10 cellular contexts compared by ENCODE assay signal in genomic region chr11:65541093-65542010, GRCh38. TPM values are rescaled to one million over a fixed set of nuclear protein-coding genes. Genes with fewer than 3 reads are reported as not detected.
DNase-seq lines count a peak whose midpoint lies in the region; ATAC-seq, FAIRE-seq and TF ChIP-seq lines count a peak whose summit lies in the region.
"Had no signal": no experiment of that assay in that cellular context is flagged by ENCODE, and none has a peak within 500 bp of the region (broad histone marks: within the 10 kb centered on the region; RNA-seq: fewer than 3 reads in every experiment).

No MANE protein-coding gene starts in this region.

- H3K9me3 ChIP-seq in thymus (ENCODE audit: control insufficient read depth) = no peaks in the 10 kb centered on the region

- peak overlapping the region; percentile 98 for H3K27ac ChIP-seq in layer of hippocampus (ENCODE audit: low read depth, low read length)
- H3K27ac ChIP-seq in thymus (ENCODE audit: low read depth) = peak overlapping the region; percentile 77

- POLR2A ChIA-PET in activated naive CD8-positive, alpha-beta T cell treated with anti-CD3 and anti-CD28 coated beads, Interleukin-2, amount 10 ng/mL, durations not matched to agents 7 days and 5 days (lab: Charles Lee) = interaction anchor here (1.0 to 5.1 kb wide), 16 partner anchors 11 to 74 kb away, joined by 3 to 51 read pairs (median 9); partner anchors contain the start of genes EHBP1L1, FAM89B, KCNK7 and MALAT1

- peak overlapping the region; percentile 93 for H3K27ac Mint-ChIP-seq in activated T-cell treated with anti-CD3 and anti-CD28 coated beads, Interleukin-2, amount 50 U/mL, for 24 hours
- peak overlapping the region; percentile 83 for H3K27ac Mint-ChIP-seq in activated naive CD8-positive, alpha-beta T cell treated with anti-CD3 and anti-CD28 coated beads, Interleukin-2, amount 10 ng/mL, durations not matched to agents 7 days and 5 days

- no peaks in the 10 kb centered on the region for H3K9me3 Mint-ChIP-seq in activated T-cell treated with anti-CD3 and anti-CD28 coated beads, Interleukin-2, amount 50 U/mL, for 24 hours
- no peaks in the 10 kb centered on the region for H3K9me3 Mint-ChIP-seq in activated naive CD8-positive, alpha-beta T cell treated with anti-CD3 and anti-CD28 coated beads, Interleukin-2, amount 10 ng/mL, durations not matched to agents 7 days and 5 days

- H3K27me3 Mint-ChIP-seq in activated T-cell treated with anti-CD3 and anti-CD28 coated beads, Interleukin-2, amount 50 U/mL, for 24 hours = no peaks in the 10 kb centered on the region
- no peaks in the 10 kb centered on the region for H3K27me3 Mint-ChIP-seq in activated naive CD8-positive, alpha-beta T cell treated with anti-CD3 and anti-CD28 coated beads, Interleukin-2, amount 10 ng/mL, durations not matched to agents 7 days and 5 days

- peak overlapping the region; percentile 80 for H3K4me3 Mint-ChIP-seq in activated T-cell treated with anti-CD3 and anti-CD28 coated beads, Interleukin-2, amount 50 U/mL, for 24 hours
- H3K4me3 Mint-ChIP-seq in activated naive CD8-positive, alpha-beta T cell treated with anti-CD3 and anti-CD28 coated beads, Interleukin-2, amount 10 ng/mL, durations not matched to agents 7 days and 5 days = peak overlapping the region; percentile 83

- H3K4me1 Mint-ChIP-seq in activated T-cell treated with anti-CD3 and anti-CD28 coated beads, Interleukin-2, amount 50 U/mL, for 24 hours (ENCODE audit: low read depth) = peaks cover 43% of the 10 kb centered on the region
- H3K4me1 Mint-ChIP-seq in activated naive CD8-positive, alpha-beta T cell treated with anti-CD3 and anti-CD28 coated beads, Interleukin-2, amount 10 ng/mL, durations not matched to agents 7 days and 5 days = peaks cover 11% of the 10 kb centered on the region

- H3K36me3 Mint-ChIP-seq in activated T-cell treated with anti-CD3 and anti-CD28 coated beads, Interleukin-2, amount 50 U/mL, for 24 hours (ENCODE audit: low read depth) = peaks cover 44% of the 10 kb centered on the region
- no peaks in the 10 kb centered on the region for H3K36me3 Mint-ChIP-seq in activated naive CD8-positive, alpha-beta T cell treated with anti-CD3 and anti-CD28 coated beads, Interleukin-2, amount 10 ng/mL, durations not matched to agents 7 days and 5 days

- no peak for TF ChIP-seq POLR2A in GM12892 (IDR thresholded peaks at IDR 0.05; ENCODE audit: low read depth, low read length)

- H3K4me1 ChIP-seq in thymus (ENCODE audit: control insufficient read depth, insufficient read depth, low read length) = peaks cover 18% of the 10 kb centered on the region

- no peaks in the 10 kb centered on the region for H3K27me3 ChIP-seq in layer of hippocampus (ENCODE audit: control insufficient read depth, insufficient read depth, low read length)
- H3K27me3 ChIP-seq in thymus (ENCODE audit: control insufficient read depth, insufficient read depth) = no peaks in the 10 kb centered on the region

- H3K4me3 ChIP-seq in thymus (ENCODE audit: low read length) = peak overlapping the region; percentile 59

- no peak for FAIRE-seq in GM12892 (lab: Jason Lieb, UNC)
- FAIRE-seq: islet of Langerhans had no signal

- peaks cover 35% of the 10 kb centered on the region for H3K36me3 ChIP-seq in thymus (ENCODE audit: control insufficient read depth, insufficient read depth)

- 53% methylated on average over 19 of the region's 19 CpGs for WGBS in thymus

- no peak for DNase-seq in activated T-cell treated with anti-CD3 and anti-CD28 coated beads, Interleukin-2, amount 50 U/mL, for 24 hours
- DNase-seq in activated T-cell treated with anti-CD3 and anti-CD28 coated beads, Interleukin-2, amount 50 U/mL, for 48 hours = no peak
- DNase-seq in activated naive CD8-positive, alpha-beta T cell treated with anti-CD3 and anti-CD28 coated beads, Interleukin-2, amount 10 ng/mL, durations not matched to agents 7 days and 5 days = no peak
- DNase-seq in DMS114 treated with DMSO at 0.1 percent for 48 hours (lab: John Stamatoyannopoulos, UW; ENCODE audit: unreplicated experiment) (no peak), GM12892 (ENCODE audit: insufficient read length) (no peak), NCI-H69 (lab: John Stamatoyannopoulos, UW) (no peak)
- DNase-seq: DMS79 had no signal

- ATAC-seq in activated naive CD8-positive, alpha-beta T cell treated with anti-CD3 and anti-CD28 coated beads, Interleukin-2, amount 10 ng/mL, durations not matched to agents 7 days and 5 days (ENCODE audit: low read depth) = no peak

RNA-seq across cellular contexts. Expression of gene SCYL1, which starts 16.5 kb away (rescaled TPM):
- total RNA-seq in activated naive CD8-positive, alpha-beta T cell treated with anti-CD3 and anti-CD28 coated beads, Interleukin-2, amount 10 ng/mL, durations not matched to agents 7 days and 5 days = 10 to 100 TPM; 74.2 to 74.9 TPM
- polyA plus RNA-seq in thymus = 68.1 TPM
- polyA plus RNA-seq in GM12892 (2012; ENCODE audit: missing spikeins) = 24.6 TPM

RNA-seq across cellular contexts. Expression of gene LTBP3, which starts 16.8 kb away (rescaled TPM):
- 100 to 1,000 TPM; 116 to 119 TPM for total RNA-seq in activated naive CD8-positive, alpha-beta T cell treated with anti-CD3 and anti-CD28 coated beads, Interleukin-2, amount 10 ng/mL, durations not matched to agents 7 days and 5 days
- polyA plus RNA-seq in thymus = 64.6 TPM
- polyA plus RNA-seq in GM12892 (2012; ENCODE audit: missing spikeins) = 3.7 TPM

RNA-seq across cellular contexts. Expression of gene ZNRD2, which starts 28.9 kb away (rescaled TPM):
- total RNA-seq in activated naive CD8-positive, alpha-beta T cell treated with anti-CD3 and anti-CD28 coated beads, Interleukin-2, amount 10 ng/mL, durations not matched to agents 7 days and 5 days = 10 to 100 TPM; 27.2 to 30.0 TPM
- 38.0 TPM for polyA plus RNA-seq in thymus
- 27.5 TPM for polyA plus RNA-seq in GM12892 (2012; ENCODE audit: missing spikeins)

RNA-seq across cellular contexts. Expression of gene FAM89B, which starts 31.0 kb away (rescaled TPM):
- 10 to 100 TPM; 40.9 to 44.1 TPM for total RNA-seq in activated naive CD8-positive, alpha-beta T cell treated with anti-CD3 and anti-CD28 coated beads, Interleukin-2, amount 10 ng/mL, durations not matched to agents 7 days and 5 days
- 62.2 TPM for polyA plus RNA-seq in thymus
- 11.8 TPM for polyA plus RNA-seq in GM12892 (2012; ENCODE audit: missing spikeins)

RNA-seq across cellular contexts. Expression of gene EHBP1L1, which starts 34.5 kb away (rescaled TPM):
- 100 to 1,000 TPM; 118 to 120 TPM for total RNA-seq in activated naive CD8-positive, alpha-beta T cell treated with anti-CD3 and anti-CD28 coated beads, Interleukin-2, amount 10 ng/mL, durations not matched to agents 7 days and 5 days
- polyA plus RNA-seq in thymus = 66.5 TPM
- polyA plus RNA-seq in GM12892 (2012; ENCODE audit: missing spikeins) = 36.8 TPM
